1 cellular context compared by ENCODE assay signal in genomic region chr1:234589064-234589765, GRCh38.
TF ChIP-seq lines count a peak whose summit lies in the region.

No MANE protein-coding gene starts in this region.

TF ChIP-seq in GM23338, 12 proteins besides CTCF, POLR2A, EP300 and RAD21 (continued from another document):
- TF ChIP-seq ZNF462 (CRISPR knock-in tag; IDR thresholded peaks at IDR 0.05) (no peak), POLR2AphosphoS5 (IDR thresholded peaks at IDR 0.05; ENCODE audit: low read depth) (no peak), ZNF331 (CRISPR knock-in tag; IDR thresholded peaks at IDR 0.05; ENCODE audit: low read depth) (no peak), STAT1 (IDR thresholded peaks at IDR 0.05; ENCODE audit: unreplicated experiment) (no peak)
